8 cellular contexts compared by ENCODE assay signal in the genomic region with DNA sequence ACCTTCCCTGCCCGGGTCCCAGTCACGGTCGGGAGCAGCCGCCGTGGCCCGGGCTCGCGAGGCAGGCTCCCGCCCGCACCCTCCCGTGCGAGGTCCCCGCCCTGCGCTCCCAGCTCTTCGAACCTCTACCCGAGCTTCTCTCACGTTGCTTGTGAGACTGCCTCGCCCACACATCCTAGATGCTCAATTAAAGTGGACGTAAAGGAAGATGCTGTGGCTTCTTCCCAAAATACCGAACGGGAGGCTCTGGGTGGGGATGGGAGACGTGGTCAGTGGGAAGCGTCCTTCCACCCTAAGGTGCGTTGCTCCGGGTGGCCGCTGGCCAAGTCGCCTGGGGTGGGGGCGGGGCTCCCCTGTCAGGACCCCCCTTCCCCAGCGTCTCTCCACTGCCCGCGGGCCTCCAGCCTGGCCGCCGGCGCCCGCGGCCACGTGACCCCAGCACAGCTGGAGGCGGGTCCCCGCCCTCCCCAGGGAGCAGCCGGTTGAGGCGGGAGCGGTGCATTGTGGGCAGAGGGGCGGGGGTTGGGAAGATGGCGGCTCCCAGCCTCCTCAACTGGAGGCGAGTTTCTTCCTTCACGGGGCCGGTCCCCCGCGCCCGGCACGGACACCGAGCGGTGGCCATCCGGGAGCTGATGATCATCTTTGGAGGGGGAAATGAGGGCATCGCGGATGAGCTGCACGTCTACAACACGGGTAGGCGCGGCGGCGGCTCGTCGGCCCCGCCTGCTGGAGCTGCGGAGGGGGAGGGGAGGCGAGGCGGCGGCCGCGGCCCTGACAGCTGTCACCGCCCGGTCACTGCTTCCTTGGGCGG. TPM values are rescaled to one million over a fixed set of nuclear protein-coding genes. Genes with fewer than 3 reads are reported as not detected.
DNase-seq lines count a peak whose midpoint lies in the region; ATAC-seq and TF ChIP-seq lines count a peak whose summit lies in the region.

HCFC2 (plus strand) TSS at position 501 of the 811 bp plus-strand sequence; CDS start at position 531, 30 bp downstream.

- H3K9me3 ChIP-seq in adipocyte (ENCODE audit: control insufficient read depth, low read length) (no peaks in the 10 kb centered on the region), prostate gland (no peaks in the 10 kb centered on the region)

- H3K9ac ChIP-seq in adipocyte (ENCODE audit: low read length): peak within 1 kb of the TSS; percentile 94

- H3K4me3 ChIP-seq in GM12875 (ENCODE audit: low read depth, low read length): peak within 1 kb of the TSS; percentile 79
- peak within 1 kb of the TSS; percentile 97 for H3K4me3 ChIP-seq in adipocyte (ENCODE audit: low read length)
- H3K4me3 ChIP-seq in prostate gland: peak within 1 kb of the TSS; percentile 82 to 97

- DNase-seq in NCI-H128 (lab: John Stamatoyannopoulos, UW; ENCODE audit: unreplicated experiment): peak; percentile 33
- DNase-seq in T follicular helper cell (ENCODE audit: low read depth): peak; percentile 82
- DNase-seq in adipocyte (ENCODE audit: low read depth): peak; percentile 96
- DNase-seq in left cardiac atrium: peak; percentile 93
- DNase-seq in prostate gland (ENCODE audit: low spot score): peak; percentile 87
- peak; percentile 93 for DNase-seq in ureter (ENCODE audit: low spot score)

- peaks cover 15% of the 10 kb centered on the region for H3K4me1 ChIP-seq in adipocyte (ENCODE audit: control insufficient read depth, insufficient read depth, low read length)
- H3K4me1 ChIP-seq in prostate gland (replicated peaks): no peaks in the 10 kb centered on the region

- no peaks in the 10 kb centered on the region for H3K27me3 ChIP-seq in adipocyte (replicated peaks; ENCODE audit: control insufficient read depth, insufficient read depth, low read length)
- no peaks in the 10 kb centered on the region for H3K27me3 ChIP-seq in prostate gland (replicated peaks; ENCODE audit: insufficient read depth)

- peak; percentile 90 for ATAC-seq in HG02678 (IDR thresholded peaks at IDR 0.05; ENCODE audit: unreplicated experiment)
- ATAC-seq in left cardiac atrium: peak; percentile 99

- no peak for TF ChIP-seq CTCF in GM12875 (IDR thresholded peaks at IDR 0.05; ENCODE audit: borderline replicate concordance, insufficient read depth, low read depth, low read length)
- TF ChIP-seq CTCF in prostate gland (IDR thresholded peaks at IDR 0.05): no peak

- intact Hi-C loops in left cardiac atrium (cut with DNase I): loop anchor here in 1 of 2 donors (5.0 to 10.0 kb wide), 2 partner anchors 43 to 109 kb away; a partner anchor contains a TSS
- intact Hi-C loops in prostate gland (cut with DNase I): loop anchor here (5.0 kb wide), 1 partner anchor 97 kb away; the partner anchor contains the start of gene TDG

- WGBS in prostate gland: under 1% methylated on average over 71 of the region's 74 CpGs

- H3K36me3 ChIP-seq in adipocyte (ENCODE audit: control insufficient read depth, insufficient read depth, low read length, severe bottlenecking) (peaks cover 17% of the 10 kb centered on the region), prostate gland (no peaks in the 10 kb centered on the region)

- H3K27ac ChIP-seq in prostate gland: peak within 1 kb of the TSS; percentile 79 to 84

- peak; percentile 59 for TF ChIP-seq POLR2A in prostate gland (IDR thresholded peaks at IDR 0.05)

RNA-seq across cellular contexts. Expression of gene HCFC2, which starts in this region (rescaled TPM):
- total RNA-seq in left cardiac atrium (10 to 100 TPM in 1 of 2 donors, 1 to 10 TPM in 1; 9.2 to 10.2 TPM), prostate gland (10 to 100 TPM; 18.3 to 18.6 TPM), ureter (22.0 TPM)

Comparison
In these comparisons a context has a peak if more than half of its experiments do, and no peak if none do; other contexts are left out.
1. Peak in every context shown above with its lines: DNase-seq, ATAC-seq, H3K4me3 ChIP-seq and H3K27ac ChIP-seq.
2. DNase-seq: peak in every context shown above with its lines; median percentile 96 in adipocyte; 93 in left cardiac atrium; 93 in ureter; 87 in prostate gland; 82 in T follicular helper cell; 33 in NCI-H128.